In genomic region chr1:179441456-179441855, GRCh38 we compare ENCODE assay signal across 15 cellular contexts.
"Had no signal": no experiment of that assay in that cellular context is flagged by ENCODE, and none has a peak within 500 bp of the region (broad histone marks: within the 10 kb centered on the region; RNA-seq: fewer than 3 reads in every experiment).

No MANE protein-coding gene starts in this region.

- DNase-seq: activated CD4-positive, alpha-beta T cell treated with anti-CD3 and anti-CD28 coated beads for 36 hours; activated CD4-positive, alpha-beta T cell treated with anti-CD3 and anti-CD28 coated beads, Interleukin-2, amount 50 U/mL, for 48 hours; activated gamma-delta T cell treated with Interleukin-2 at 50 U/mL for 16 hours; adrenal gland; effector CD8-positive, alpha-beta T cell; left lung; mammary epithelial cell; midbrain; pancreas; stimulated activated naive B cell treated with anti-CD40 and anti-IgM and Interleukin-4, amounts not matched to agents 10 μg/mL and 1 μg/mL and 100 μg/mL, for 72 hours; T-helper 2 cell had no signal

- ATAC-seq: activated CD4-positive, alpha-beta T cell treated with anti-CD3 and anti-CD28 coated beads for 36 hours; activated naive CD4-positive, alpha-beta T cell treated with anti-CD3 and anti-CD28 coated beads, Interleukin-2, amount 50 U/mL, for 72 hours; left lung; pancreas; stimulated activated naive B cell treated with anti-CD40 and anti-IgM and Interleukin-4, amounts not matched to agents 10 μg/mL and 1 μg/mL and 100 μg/mL, for 72 hours had no signal

- H3K27ac ChIP-seq: adrenal gland, breast epithelium, esophagus muscularis mucosa, left lung, pancreas, thoracic aorta had no signal
